In the genomic region with DNA sequence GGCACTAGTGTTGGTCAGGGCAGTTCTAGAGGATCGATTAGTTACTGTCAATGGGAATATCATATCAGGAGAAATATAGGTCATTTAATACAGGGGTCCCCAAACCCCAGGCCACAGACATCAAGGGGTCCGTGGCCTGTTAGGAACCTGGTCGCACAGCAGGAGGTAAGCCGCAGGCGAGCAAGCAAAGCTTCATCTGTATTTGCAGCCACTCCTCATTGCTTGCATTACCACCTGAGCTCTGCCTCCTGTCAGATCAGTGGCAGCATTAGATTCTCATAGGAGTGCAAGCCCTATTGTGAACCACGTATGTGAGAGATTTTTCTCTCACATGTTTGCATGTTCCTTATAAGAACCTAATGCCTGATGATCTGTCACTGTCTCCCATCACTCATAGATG, we compare ENCODE assay signal across 17 cellular contexts.
"Had no signal": no experiment of that assay in that cellular context is flagged by ENCODE, and none has a peak within 500 bp of the region (broad histone marks: within the 10 kb centered on the region; RNA-seq: fewer than 3 reads in every experiment).

No MANE protein-coding gene starts in this region.

- H3K4me3 ChIP-seq: stomach, suprapubic skin, testis, thoracic aorta, thyroid gland, tibial artery, tibial nerve, transverse colon, upper lobe of left lung, upper lobe of right lung, uterus, vagina had no signal

- ATAC-seq: stimulated activated effector memory CD8-positive, alpha-beta T cell treated with anti-CD3 and anti-CD28 coated beads, Interleukin-12 subunit alpha, Interleukin-12 subunit beta, amount 100 ng/mL, for 72 hours; stimulated activated memory B cell treated with anti-CD40 and anti-IgM and Interleukin-4, amounts not matched to agents 10 μg/mL and 1 μg/mL and 100 μg/mL, for 72 hours; stimulated activated naive B cell treated with anti-CD40 and anti-IgM and Interleukin-4, amounts not matched to agents 10 μg/mL and 1 μg/mL and 100 μg/mL, for 72 hours; stimulated activated naive CD8-positive, alpha-beta T cell treated with anti-CD3 and anti-CD28 coated beads, Interleukin-15, amount 100 ng/mL, for 72 hours; stimulated activated naive CD8-positive, alpha-beta T cell treated with anti-CD3 and anti-CD28 coated beads, Interleukin-15, Interleukin-2, amounts not matched to agents 100 U/mL and 50 U/mL, for 24 hours; upper lobe of right lung had no signal

- H3K4me1 ChIP-seq: stomach, suprapubic skin, testis, thyroid gland, tibial artery, tibial nerve, transverse colon, upper lobe of left lung, upper lobe of right lung, uterus, vagina had no signal

- H3K9me3 ChIP-seq: stomach, suprapubic skin, testis, thoracic aorta, thyroid gland, tibial artery, tibial nerve, transverse colon, upper lobe of left lung, upper lobe of right lung, uterus, vagina had no signal

- H3K27ac ChIP-seq: stomach, suprapubic skin, testis, thoracic aorta, thyroid gland, tibial artery, tibial nerve, transverse colon, upper lobe of left lung, upper lobe of right lung, uterus, vagina had no signal

- H3K36me3 ChIP-seq: stomach, suprapubic skin, thoracic aorta, thyroid gland, tibial artery, tibial nerve, transverse colon, upper lobe of left lung, upper lobe of right lung, uterus, vagina had no signal
